ENCODE assay signal across 7 cellular contexts in the genomic region with DNA sequence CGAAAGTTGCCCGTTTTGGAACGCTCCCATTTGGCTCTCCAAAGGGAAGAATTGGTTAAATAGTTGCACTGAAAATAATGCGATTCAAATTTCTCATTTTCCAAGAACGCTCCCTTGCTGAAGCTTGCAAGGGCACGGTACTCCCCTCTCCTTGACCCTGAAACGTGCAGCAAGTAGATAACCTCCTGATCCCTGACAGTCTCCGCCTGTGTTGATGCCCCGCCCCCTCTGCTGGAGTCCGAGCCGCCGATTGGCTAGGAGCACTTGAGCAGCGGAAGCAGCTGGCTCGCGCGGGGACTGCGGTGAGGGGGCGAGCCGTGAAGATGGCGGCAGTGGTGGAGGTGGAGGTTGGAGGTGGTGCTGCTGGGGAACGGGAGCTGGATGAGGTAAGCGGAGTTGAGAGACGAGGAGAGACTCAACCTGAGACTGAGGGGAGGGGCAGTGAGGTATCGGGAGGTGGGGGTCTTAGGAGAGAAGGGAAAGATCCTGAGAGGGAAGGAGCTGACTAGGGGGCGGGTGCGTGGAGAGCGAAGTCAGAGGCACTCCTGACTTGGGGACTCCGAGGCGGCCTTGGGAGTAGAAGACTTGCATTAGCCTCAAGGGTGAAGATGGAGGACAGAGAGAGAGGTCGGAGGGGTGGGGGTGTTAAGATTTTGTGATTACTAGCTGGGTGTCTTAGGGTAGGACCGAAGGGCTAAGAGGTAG. TPM values are rescaled to one million over a fixed set of nuclear protein-coding genes. Genes with fewer than 3 reads are reported as not detected.
A peak's percentile ranks its signal among the peaks of the same experiment; 100 is the strongest.
DNase-seq lines count a peak whose midpoint lies in the region; ATAC-seq, FAIRE-seq and TF ChIP-seq lines count a peak whose summit lies in the region.

TSS of gene RNF121 (plus strand) at position 308 of the 705 bp plus-strand sequence. CDS start at position 324, 16 bp downstream.

- TF ChIP-seq CTCF in astrocyte of the spinal cord (IDR thresholded peaks at IDR 0.05; ENCODE audit: low read depth, low read length) = no peak

- ATAC-seq in HG03025 (IDR thresholded peaks at IDR 0.05; ENCODE audit: low FRiP score, unreplicated experiment) (peak; percentile 78), sciatic nerve (peak; percentile 99)

- intact Hi-C loops in sciatic nerve (cut with DNase I) = no loop called here

- peak; percentile 93 for FAIRE-seq in GM18507 (lab: Jason Lieb, UNC)

- DNase-seq in GM18507 (ENCODE audit: extremely low spot score, insufficient read length, low read depth) (peak; percentile 84), NCI-H2081 (lab: John Stamatoyannopoulos, UW) (peak; percentile 93 to 96), T1000 (lab: John Stamatoyannopoulos, UW) (peak; percentile 88), astrocyte of the spinal cord (ENCODE audit: low read depth, low spot score) (peak; percentile 97), hypothalamus (lab: John Stamatoyannopoulos, UW) (peak; percentile 74 to 99 (median 93)), sciatic nerve (ENCODE audit: low spot score) (peak; percentile 98)

- in situ Hi-C loops in astrocyte of the spinal cord (cut with HindIII; ENCODE audit: low sequenced_read_pairs) = no loop called here

- peak within 1 kb of the TSS; percentile 86 for H3K4me3 ChIP-seq in astrocyte of the spinal cord (ENCODE audit: low read depth, low read length)

RNA-seq across cellular contexts. Expression of gene RNF121, which starts in this region (rescaled TPM):
- 32.5 TPM for total RNA-seq in sciatic nerve

Comparison
In these comparisons a context has a peak if more than half of its experiments do, and no peak if none do; other contexts are left out.
1. Peak in every context shown above with its lines: DNase-seq, ATAC-seq and H3K4me3 ChIP-seq.